ENCODE assay signal across 8 cellular contexts in genomic region chr11:33944345-33944692, GRCh38. TPM values are rescaled to one million over a fixed set of nuclear protein-coding genes. Genes with fewer than 3 reads are reported as not detected.
"Had no signal": no experiment of that assay in that cellular context is flagged by ENCODE, and none has a peak within 500 bp of the region (broad histone marks: within the 10 kb centered on the region; RNA-seq: fewer than 3 reads in every experiment).

No MANE protein-coding gene starts in this region.

- DNase-seq: GDM1, GF-D8 had no signal

- FAIRE-seq: G401.6, GM12878, GM12891, GM18507, GM19239 had no signal

- ATAC-seq: GM12878 had no signal

- H3K4me3 ChIP-seq: GM12878 had no signal

RNA-seq across cellular contexts. Expression of gene LMO2, which starts 52.4 kb away (rescaled TPM):
- total RNA-seq: G401 had no signal
